8 cellular contexts compared by ENCODE assay signal in the genomic region with DNA sequence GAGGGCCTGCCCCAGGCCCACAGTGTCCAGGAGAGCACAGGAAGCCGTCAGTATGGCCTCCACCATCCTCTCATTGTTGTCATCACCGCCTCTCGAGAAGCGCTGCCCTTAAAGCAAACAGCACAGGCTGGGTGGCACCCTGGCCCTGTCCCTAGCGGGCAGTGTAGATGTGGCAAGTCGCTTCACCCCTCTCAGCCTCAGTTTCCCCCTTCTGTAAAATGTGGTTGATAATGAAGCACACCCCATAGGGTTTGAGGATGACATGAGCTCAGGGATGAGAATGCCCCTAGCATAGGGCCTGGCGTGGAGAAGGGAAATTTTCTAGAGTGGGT. TPM values are rescaled to one million over a fixed set of nuclear protein-coding genes. Genes with fewer than 3 reads are reported as not detected.
DNase-seq lines count a peak whose midpoint lies in the region; ATAC-seq and TF ChIP-seq lines count a peak whose summit lies in the region.

No MANE protein-coding gene starts in this region.

- CTCF ChIA-PET in activated CD8-positive, alpha-beta memory T cell treated with anti-CD3 and anti-CD28 coated beads, Interleukin-2, amount 10 ng/mL, durations not matched to agents 7 days and 5 days (lab: Charles Lee) = interaction anchor here (0.7 to 2.8 kb wide), 21 partner anchors 9 to 491 kb away, joined by 3 to 38 read pairs (median 4); partner anchors contain the start of gene OTUD3
- CTCF ChIA-PET in T-cell (lab: Charles Lee) = interaction anchor here (0.6 to 2.0 kb wide), 11 partner anchors 10 to 321 kb away, joined by 3 to 12 read pairs (median 4); no protein-coding TSS in a partner anchor

- H3K36me3 ChIP-seq in stomach (no peaks in the 10 kb centered on the region), ascending aorta (no peaks in the 10 kb centered on the region)

- no peaks in the 10 kb centered on the region for H3K36me3 Mint-ChIP-seq in activated CD8-positive, alpha-beta memory T cell treated with anti-CD3 and anti-CD28 coated beads, Interleukin-2, amount 10 ng/mL, durations not matched to agents 7 days and 5 days
- no peaks in the 10 kb centered on the region for H3K36me3 Mint-ChIP-seq in T-cell

- H3K27me3 ChIP-seq in layer of hippocampus (ENCODE audit: control insufficient read depth, insufficient read depth, low read length) (no peaks in the 10 kb centered on the region), stomach (peaks cover 0 to 16% (median 0%) of the 10 kb centered on the region in 3 donors), ascending aorta (no peaks in the 10 kb centered on the region)

- H3K4me1 ChIP-seq in stomach = peaks cover 7 to 33% (median 23%) of the 10 kb centered on the region in 4 donors
- peaks cover 0 to 4% of the 10 kb centered on the region in 2 donors for H3K4me1 ChIP-seq in ascending aorta

- ATAC-seq in activated CD8-positive, alpha-beta memory T cell treated with anti-CD3 and anti-CD28 coated beads, Interleukin-2, amount 10 ng/mL, durations not matched to agents 7 days and 5 days = peak; percentile 24
- ATAC-seq in T-cell (replicated peaks in 1 of 4) = peak in 2 of 4 experiments; percentile 5 to 28

- peak overlapping the region; percentile 54 for H3K4me3 Mint-ChIP-seq in activated CD8-positive, alpha-beta memory T cell treated with anti-CD3 and anti-CD28 coated beads, Interleukin-2, amount 10 ng/mL, durations not matched to agents 7 days and 5 days
- H3K4me3 Mint-ChIP-seq in T-cell = peak overlapping the region; percentile 69 to 82 (median 78)

- H3K9me3 Mint-ChIP-seq in activated CD8-positive, alpha-beta memory T cell treated with anti-CD3 and anti-CD28 coated beads, Interleukin-2, amount 10 ng/mL, durations not matched to agents 7 days and 5 days (ENCODE audit: low read depth) = no peaks in the 10 kb centered on the region
- no peaks in the 10 kb centered on the region for H3K9me3 Mint-ChIP-seq in T-cell

- no peak for TF ChIP-seq EP300 in stomach (IDR thresholded peaks at IDR 0.05)

- H3K27me3 Mint-ChIP-seq in activated CD8-positive, alpha-beta memory T cell treated with anti-CD3 and anti-CD28 coated beads, Interleukin-2, amount 10 ng/mL, durations not matched to agents 7 days and 5 days = no peaks in the 10 kb centered on the region
- no peaks in the 10 kb centered on the region for H3K27me3 Mint-ChIP-seq in T-cell

- peaks cover 16% of the 10 kb centered on the region for H3K4me1 Mint-ChIP-seq in activated CD8-positive, alpha-beta memory T cell treated with anti-CD3 and anti-CD28 coated beads, Interleukin-2, amount 10 ng/mL, durations not matched to agents 7 days and 5 days
- H3K4me1 Mint-ChIP-seq in T-cell = peaks cover 14 to 21% (median 17%) of the 10 kb centered on the region in 3 donors

- TF ChIP-seq CTCF in stomach (IDR thresholded peaks at IDR 0.05) (peak in 1 of 7 experiments; percentile 28), ascending aorta (IDR thresholded peaks at IDR 0.05) (no peak)

- WGBS in stomach, 5 donors = 39 to 57% (median 47%) methylated on average over 7 of the region's 7 CpGs

- POLR2A ChIA-PET in T-cell (lab: Charles Lee) = no interaction called here

- H3K27ac ChIP-seq in layer of hippocampus (ENCODE audit: low read depth, low read length) (peak overlapping the region; percentile 83), stomach (peak overlapping the region in 2 of 5 donors; percentile 34 to 63), ascending aorta (no peak overlapping the region)

- TF ChIP-seq POLR2A in stomach (IDR thresholded peaks at IDR 0.05) = no peak

- H3K9me3 ChIP-seq in stomach (peaks cover 0 to 7% (median 1%) of the 10 kb centered on the region in 4 donors), ascending aorta (no peaks in the 10 kb centered on the region)

- H3K27ac Mint-ChIP-seq in activated CD8-positive, alpha-beta memory T cell treated with anti-CD3 and anti-CD28 coated beads, Interleukin-2, amount 10 ng/mL, durations not matched to agents 7 days and 5 days = no peak overlapping the region
- no peak overlapping the region for H3K27ac Mint-ChIP-seq in T-cell

- no peak for DNase-seq in activated CD8-positive, alpha-beta memory T cell treated with anti-CD3 and anti-CD28 coated beads, Interleukin-2, amount 10 ng/mL, durations not matched to agents 7 days and 5 days
- DNase-seq in activated CD8-positive, alpha-beta memory T cell treated with anti-CD3 and anti-CD28 coated beads, Interleukin-2, amount 50 U/mL, for 48 hours = no peak
- DNase-seq in T-cell (no peak), stomach (no peak), ascending aorta (ENCODE audit: low spot score in 2 of 2) (no peak), NCI-H526 treated with DMSO at 0.1 percent for 48 hours (lab: John Stamatoyannopoulos, UW) (no peak), activated gamma-delta T cell treated with Interleukin-2 at 50 U/mL for 16 hours (no peak)

- intact Hi-C loops in stomach (cut with DNase I; ENCODE audit: low total_unique reads) (loop anchor here (5.0 kb wide), 1 partner anchor 235 kb away; no protein-coding TSS in a partner anchor), ascending aorta (cut with DNase I) (loop anchor here (1.0 to 5.0 kb wide), 4 partner anchors 177 to 490 kb away; partner anchors contain the start of gene HTR6)

- H3K4me3 ChIP-seq in stomach (peak overlapping the region in 3 of 4 donors; percentile 33 to 47 (median 45)), ascending aorta (peak overlapping the region in 1 of 2 donors; percentile 44)

RNA-seq across cellular contexts. Expression of gene PLA2G2F, which starts 13.4 kb away (rescaled TPM):
- not detected for total RNA-seq in activated CD8-positive, alpha-beta memory T cell treated with anti-CD3 and anti-CD28 coated beads, Interleukin-2, amount 10 ng/mL, durations not matched to agents 7 days and 5 days
- not detected for total RNA-seq in T-cell
- total RNA-seq in stomach = 1 to 10 TPM in 1 of 5 donors, under 1 TPM in 1, not detected in 3; 0.18 to 6.4 TPM
- polyA plus RNA-seq in stomach = not detected
- total RNA-seq in ascending aorta = not detected

RNA-seq across cellular contexts. Expression of gene PLA2G2D, which starts 33.2 kb away (rescaled TPM):
- total RNA-seq in activated CD8-positive, alpha-beta memory T cell treated with anti-CD3 and anti-CD28 coated beads, Interleukin-2, amount 10 ng/mL, durations not matched to agents 7 days and 5 days = not detected
- total RNA-seq in T-cell = not detected
- total RNA-seq in stomach = not detected
- under 1 TPM in 1 of 3 donors, not detected in 2; 0.23 TPM for polyA plus RNA-seq in stomach
- not detected for total RNA-seq in ascending aorta

RNA-seq across cellular contexts. Expression of gene UBXN10, which starts 33.3 kb away (rescaled TPM):
- total RNA-seq in activated CD8-positive, alpha-beta memory T cell treated with anti-CD3 and anti-CD28 coated beads, Interleukin-2, amount 10 ng/mL, durations not matched to agents 7 days and 5 days = 1 to 10 TPM in 1 of 2 experiments, under 1 TPM in 1; 0.23 to 1.1 TPM
- total RNA-seq in T-cell (under 1 TPM; 0.06 to 0.30 (median 0.20) TPM), stomach (1 to 10 TPM; 1.2 to 8.0 (median 3.8) TPM), ascending aorta (not detected)
- polyA plus RNA-seq in stomach = 1 to 10 TPM in 2 of 3 donors, under 1 TPM in 1; 0.31 to 1.8 (median 1.5) TPM

RNA-seq across cellular contexts. Expression of gene PLA2G2C, which starts 33.8 kb away (rescaled TPM):
- total RNA-seq in activated CD8-positive, alpha-beta memory T cell treated with anti-CD3 and anti-CD28 coated beads, Interleukin-2, amount 10 ng/mL, durations not matched to agents 7 days and 5 days = not detected
- total RNA-seq in T-cell (under 1 TPM in 1 of 5 donors, not detected in 4; 0.85 TPM), stomach (1 to 10 TPM in 1 of 5 donors, under 1 TPM in 1, not detected in 3; 0.73 to 1.3 TPM), ascending aorta (not detected)
- under 1 TPM in 1 of 3 donors, not detected in 2; 0.43 TPM for polyA plus RNA-seq in stomach
